13 cellular contexts compared by ENCODE assay signal in the genomic region with DNA sequence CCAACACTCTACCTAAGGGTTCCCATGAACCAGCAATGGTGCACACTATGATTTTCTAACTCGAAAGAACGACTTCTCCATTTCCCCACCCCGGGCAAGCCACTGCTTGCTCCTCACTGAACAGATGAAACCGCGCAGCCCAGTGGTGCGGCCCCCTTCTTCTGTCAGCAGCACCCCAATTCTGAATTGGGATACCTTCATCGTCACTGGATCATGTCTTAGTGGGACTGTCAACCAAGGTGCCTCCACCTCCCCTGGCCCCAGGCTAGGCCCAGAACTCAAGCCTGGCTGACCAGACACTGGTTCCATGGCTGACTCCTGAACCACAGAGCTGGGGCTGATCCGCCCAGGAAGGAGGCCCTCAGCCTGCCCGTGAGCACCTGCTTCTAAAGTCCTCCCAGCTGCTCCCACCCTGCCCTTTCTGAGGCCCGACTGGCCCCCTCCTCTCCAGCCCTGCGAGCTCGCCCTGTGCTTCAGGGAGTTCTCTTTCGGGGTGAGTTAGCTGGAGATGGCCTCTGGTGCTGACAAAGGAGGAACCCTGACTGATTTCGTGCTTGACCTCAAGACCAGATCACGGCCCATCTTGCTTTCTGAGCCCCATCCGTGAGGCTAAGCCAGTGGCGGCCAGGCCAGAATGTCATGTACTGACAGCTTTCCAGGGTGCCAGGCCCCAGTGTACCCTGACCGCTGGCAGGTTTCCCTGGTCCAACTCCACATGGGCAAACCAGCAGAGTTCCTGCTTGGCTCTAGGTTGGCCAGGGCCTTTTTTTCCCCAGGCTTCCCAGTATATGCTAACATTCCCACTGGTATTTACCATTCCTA. TPM values are rescaled to one million over a fixed set of nuclear protein-coding genes. Genes with fewer than 3 reads are reported as not detected.
DNase-seq lines count a peak whose midpoint lies in the region; ATAC-seq, FAIRE-seq and TF ChIP-seq lines count a peak whose summit lies in the region.
"Had no signal": no experiment of that assay in that cellular context is flagged by ENCODE, and none has a peak within 500 bp of the region (broad histone marks: within the 10 kb centered on the region; RNA-seq: fewer than 3 reads in every experiment).

No MANE protein-coding gene starts in this region.

- no peak for DNase-seq in H9
- DNase-seq in kidney, result peak; percentile 66
- peak; percentile 75 for DNase-seq in spleen
- DNase-seq in glomerular visceral epithelial cell (ENCODE audit: extremely low spot score), result no peak
- DNase-seq in KG1 (lab: John Stamatoyannopoulos, UW), result no peak
- no peak for DNase-seq in brain microvascular endothelial cell
- DNase-seq in HFFc6, result no peak
- DNase-seq: anterior cingulate cortex; EL; stimulated activated naive CD4-positive, alpha-beta T cell treated with Interleukin-2 at 50 U/mL for 16 hours had no signal

- no peak overlapping the region for H3T11ph ChIP-seq in H9 (ENCODE audit: low read length)

- H3K56ac ChIP-seq in H9 (ENCODE audit: insufficient read length, low read depth, low read length), result no peak overlapping the region

- no peak overlapping the region for H3K9ac ChIP-seq in H9 (ENCODE audit: extremely low read depth, insufficient read length, low read length)
- no peak overlapping the region for H3K9ac ChIP-seq in kidney (ENCODE audit: low read length in 2 of 2)

- H2BK15ac ChIP-seq in H9 (ENCODE audit: low read depth, low read length), result no peak overlapping the region

- no peak overlapping the region for H3K4me2 ChIP-seq in H9 (ENCODE audit: insufficient read depth, insufficient read length, low read length)

- no CpG with 5 or more reads among the region's 18 CpGs for WGBS in H9 (ENCODE audit: extremely low coverage, insufficient read length, low lambda C conversion rate)
- 78 to 85% (median 83%) methylated on average over 15 to 18 of the region's 18 CpGs for WGBS in spleen, 5 donors

- H2AFZ ChIP-seq in H9 (ENCODE audit: low read length), result no peak overlapping the region

- H3K4me1 ChIP-seq in H9 (ENCODE audit: insufficient read depth, low read length), result no peaks in the 10 kb centered on the region
- peaks cover 64 to 78% of the 10 kb centered on the region in 2 donors for H3K4me1 ChIP-seq in kidney (ENCODE audit: control insufficient read depth in 1 of 2, insufficient read depth in 1 of 2, low read depth in 1 of 2, low read length in 2 of 2)
- H3K4me1 ChIP-seq in spleen, result peaks cover 76 to 100% (median 100%) of the 10 kb centered on the region in 6 donors

- H3K23me2 ChIP-seq in H9 (ENCODE audit: insufficient read length, low read depth, low read length, poor library complexity, severe bottlenecking), result no peaks in the 10 kb centered on the region

- H4K5ac ChIP-seq in H9 (ENCODE audit: insufficient read length, low read depth, low read length), result no peak overlapping the region

- H4K20me1 ChIP-seq in H9 (ENCODE audit: control insufficient read depth, insufficient read depth, insufficient read length), result no peaks in the 10 kb centered on the region

- H3K14ac ChIP-seq in H9 (ENCODE audit: insufficient read depth, low read length), result no peak overlapping the region; the same call in 1 of the 2 replicates

- H2BK20ac ChIP-seq in H9 (ENCODE audit: low read depth, low read length, poor library complexity, severe bottlenecking), result no peak overlapping the region

- H3K23ac ChIP-seq in H9 (ENCODE audit: insufficient read length, low read depth, low read length), result no peak overlapping the region

- no peak overlapping the region for H2BK120ac ChIP-seq in H9 (ENCODE audit: low read depth, low read length, poor library complexity, severe bottlenecking)

- no peak overlapping the region for H3K4me3 ChIP-seq in kidney (ENCODE audit: low read length in 2 of 2)
- no peak overlapping the region for H3K4me3 ChIP-seq in spleen
- H3K4me3 ChIP-seq in brain microvascular endothelial cell (ENCODE audit: low read depth, low read length), result no peak overlapping the region

- ATAC-seq in activated T-helper 17 cell treated with anti-CD3 and anti-CD28 coated beads, Interleukin-2, amount 50 U/mL, for 72 hours (replicated peaks), result no peak
- ATAC-seq: left colon had no signal

- H2AK5ac ChIP-seq in H9 (ENCODE audit: insufficient read length, low read length), result no peak overlapping the region

- H3K36me3 Mint-ChIP-seq in H9 (ENCODE audit: insufficient read depth in 1 of 3, low read depth in 3 of 3) (peaks cover 8 to 14% (median 9%) of the 10 kb centered on the region in 3 experiments; a peak in 6 of 7 replicates), HFFc6 (ENCODE audit: low read depth) (no peaks in the 10 kb centered on the region)
- H3K36me3 Mint-ChIP-seq in activated T-helper 17 cell treated with anti-CD3 and anti-CD28 coated beads, Interleukin-2, amount 50 U/mL, for 72 hours (ENCODE audit: low read depth), result peaks cover 91% of the 10 kb centered on the region

- no peaks in the 10 kb centered on the region for H3K79me2 ChIP-seq in H9 (ENCODE audit: insufficient read depth, low read length)

- H3K27me3 Mint-ChIP-seq in H9 (ENCODE audit: low read depth) (no peaks in the 10 kb centered on the region), HFFc6 (ENCODE audit: insufficient read depth) (peaks cover 1% of the 10 kb centered on the region)
- no peaks in the 10 kb centered on the region for H3K27me3 Mint-ChIP-seq in activated T-helper 17 cell treated with anti-CD3 and anti-CD28 coated beads, Interleukin-2, amount 50 U/mL, for 72 hours

- H3K27ac Mint-ChIP-seq in H9 (peak overlapping the region; percentile 52 to 91 (median 85); a peak in 4 of 7 replicates), HFFc6 (no peak overlapping the region)
- H3K27ac Mint-ChIP-seq in activated T-helper 17 cell treated with anti-CD3 and anti-CD28 coated beads, Interleukin-2, amount 50 U/mL, for 72 hours, result peak overlapping the region; percentile 97

- in situ Hi-C loops in brain microvascular endothelial cell (cut with HindIII; ENCODE audit: low pct_ligation_motif_present, low sequenced_read_pairs), result no loop called here

- H3K79me1 ChIP-seq in H9 (ENCODE audit: insufficient read depth, low read depth, low read length, poor library complexity, severe bottlenecking), result no peaks in the 10 kb centered on the region

- no peak overlapping the region for H2BK5ac ChIP-seq in H9 (ENCODE audit: insufficient read length, low read length)

- no peak overlapping the region for H4K8ac ChIP-seq in H9 (replicated peaks; ENCODE audit: insufficient read length, low read depth, low read length)

- TF ChIP-seq POLR2A in spleen (IDR thresholded peaks at IDR 0.05), result no peak

- no peaks in the 10 kb centered on the region for H3K9me3 ChIP-seq in H9 (ENCODE audit: control insufficient read depth, low read depth, low read length)
- no peaks in the 10 kb centered on the region for H3K9me3 ChIP-seq in kidney (ENCODE audit: control insufficient read depth in 1 of 2, low read length in 2 of 2)
- H3K9me3 ChIP-seq in spleen, result no peaks in the 10 kb centered on the region

- intact Hi-C loops in kidney (cut with DNase I), result no loop called here
- intact Hi-C loops in spleen (cut with DNase I; ENCODE audit: low total_unique reads), result no loop called here

- no peak overlapping the region for H2BK12ac ChIP-seq in H9 (ENCODE audit: insufficient read length, low read depth, low read length)

- no peaks in the 10 kb centered on the region for H3K9me3 Mint-ChIP-seq in H9
- no peaks in the 10 kb centered on the region for H3K9me3 Mint-ChIP-seq in activated T-helper 17 cell treated with anti-CD3 and anti-CD28 coated beads, Interleukin-2, amount 50 U/mL, for 72 hours
- no peaks in the 10 kb centered on the region for H3K9me3 Mint-ChIP-seq in HFFc6

- H3K4me1 Mint-ChIP-seq in H9 (peaks cover 7 to 9% of the 10 kb centered on the region in 2 experiments), HFFc6 (ENCODE audit: low read depth) (no peaks in the 10 kb centered on the region)
- H3K4me1 Mint-ChIP-seq in activated T-helper 17 cell treated with anti-CD3 and anti-CD28 coated beads, Interleukin-2, amount 50 U/mL, for 72 hours, result peaks cover 89% of the 10 kb centered on the region

- FAIRE-seq in kidney (lab: Jason Lieb, UNC), result no peak
- FAIRE-seq: H54 had no signal

- H3K27ac ChIP-seq in H9 (ENCODE audit: insufficient read length, low read depth, low read length) (no peak overlapping the region), kidney (ENCODE audit: low read depth in 2 of 2, low read length in 2 of 2) (peak overlapping the region; percentile 86 to 88), spleen (peak overlapping the region; percentile 74 to 95 (median 88)), brain microvascular endothelial cell (no peak overlapping the region)

- TF ChIP-seq CTCF in H9 (conservative IDR thresholded peaks at IDR 0.05) (no peak), kidney (IDR thresholded peaks at IDR 0.05; ENCODE audit: borderline replicate concordance, extremely low read depth, insufficient read depth) (no peak), spleen (IDR thresholded peaks at IDR 0.05 in 8 of 11, conservative IDR thresholded peaks at IDR 0.05 in 3 of 11) (no peak), brain microvascular endothelial cell (IDR thresholded peaks at IDR 0.05; ENCODE audit: low read depth, low read length, missing control alignments) (no peak), HFFc6 (IDR thresholded peaks at IDR 0.05) (no peak)

- H3K4me3 Mint-ChIP-seq in H9 (no peak overlapping the region; a peak in 1 of 5 replicates), HFFc6 (no peak overlapping the region)
- H3K4me3 Mint-ChIP-seq in activated T-helper 17 cell treated with anti-CD3 and anti-CD28 coated beads, Interleukin-2, amount 50 U/mL, for 72 hours, result peak overlapping the region; percentile 91

- no peaks in the 10 kb centered on the region for H3K27me3 ChIP-seq in H9 (ENCODE audit: insufficient read depth, low read length)
- no peaks in the 10 kb centered on the region for H3K27me3 ChIP-seq in spleen (replicated peaks in 1 of 7)
- H3K27me3 ChIP-seq in brain microvascular endothelial cell (replicated peaks), result no peaks in the 10 kb centered on the region

- no peak overlapping the region for H3K4ac ChIP-seq in H9 (ENCODE audit: low read depth, low read length)

- H4K91ac ChIP-seq in H9 (ENCODE audit: insufficient read length, low read depth, low read length), result no peak overlapping the region

- H3K36me3 ChIP-seq in kidney (ENCODE audit: control insufficient read depth in 1 of 2, insufficient read depth in 2 of 2, low read length in 2 of 2), result peaks cover 3 to 8% of the 10 kb centered on the region in 2 donors
- H3K36me3 ChIP-seq in spleen, result peaks cover 0 to 63% (median 6%) of the 10 kb centered on the region in 6 donors
- H3K36me3 ChIP-seq in brain microvascular endothelial cell (replicated peaks), result peaks cover 7% of the 10 kb centered on the region

- no peak overlapping the region for H3K18ac ChIP-seq in H9 (ENCODE audit: insufficient read length, low read depth, low read length)

RNA-seq across cellular contexts. Expression of a gene that starts 44.5 kb away (rescaled TPM):
- total RNA-seq in H9 (2021) (10.6 and 11.5 TPM in 2 replicates), kidney (30.0 TPM), spleen (10 to 100 TPM; 43.8 to 94.0 (median 68.9) TPM)
- 10 to 100 TPM; 21.7 to 36.8 TPM for total RNA-seq in activated T-helper 17 cell treated with anti-CD3 and anti-CD28 coated beads, Interleukin-2, amount 50 U/mL, for 72 hours
- polyA plus RNA-seq in kidney (ENCODE audit: insufficient read depth, low read depth, low replicate concordance) (11.8 TPM), spleen (10 to 100 TPM; 13.3 to 35.2 (median 20.0) TPM)
- 10 to 100 TPM in 5 of 6 experiments, 1 to 10 TPM in 1; 9.3 to 10.6 (median 10.4) TPM for total RNA-seq in HFFc6 (2021; fragmentation: NEBNext Ultra II Directional; extraction: Animal tissue kit (Norgen Biotek cat#: 25700))

Comparison
In these comparisons a context has a peak if more than half of its experiments do, and no peak if none do; other contexts are left out.
1. DNase-seq: peak in kidney (single experiment) and spleen (single experiment); none in H9 (single experiment), glomerular visceral epithelial cell (single experiment), KG1 (single experiment), brain microvascular endothelial cell (single experiment) and HFFc6 (single experiment).
2. H3K27ac ChIP-seq: peak in kidney (2 of 2) and spleen (8 of 8); none in H9 (single experiment) and brain microvascular endothelial cell (single experiment).